ENCODE assay signal across 8 cellular contexts in the genomic region with DNA sequence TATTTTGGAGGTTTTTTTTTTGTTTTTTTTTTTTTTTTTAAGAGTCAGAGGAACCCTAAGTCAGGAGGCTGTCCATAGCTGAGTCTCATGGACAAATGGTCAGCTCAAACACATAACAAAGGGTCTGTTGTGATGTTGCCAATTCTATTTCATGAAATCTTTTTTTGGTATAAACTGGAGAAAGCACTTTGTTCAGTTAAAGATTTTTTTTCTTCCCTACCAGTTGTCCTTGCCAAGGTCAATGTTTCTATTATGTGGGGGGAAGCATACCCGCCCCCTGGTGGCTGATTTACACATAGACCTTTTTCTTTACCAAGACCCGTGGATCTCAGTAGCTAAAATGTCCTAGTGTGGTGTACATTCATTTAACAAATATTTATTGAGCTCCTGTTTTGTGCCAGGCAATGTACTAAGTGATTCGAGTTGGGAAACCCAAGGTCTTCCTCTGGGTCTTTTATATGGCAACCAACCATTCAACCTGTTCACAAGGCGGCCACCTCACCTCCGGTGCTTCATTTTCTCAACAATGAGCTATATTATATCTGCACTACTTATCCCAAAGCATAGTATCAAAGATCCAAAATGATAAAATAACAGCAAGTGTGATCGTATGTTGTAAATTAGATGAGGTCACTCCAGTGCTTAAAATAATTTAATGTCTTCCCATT.
DNase-seq lines count a peak whose midpoint lies in the region; TF ChIP-seq lines count a peak whose summit lies in the region.

No MANE protein-coding gene starts in this region.

- intact Hi-C loops in activated CD4-positive, alpha-beta T cell treated with anti-CD3 and anti-CD28 coated beads, Interleukin-2, amount 10 ng/mL, durations not matched to agents 24 days and 14 days (cut with micrococcal nuclease): loop anchor here (1.0 to 5.0 kb wide), 4 partner anchors 402 to 760 kb away; no protein-coding TSS in a partner anchor
- intact Hi-C loops in adrenal gland (cut with DNase I): no loop called here

- no peaks in the 10 kb centered on the region for H3K79me2 ChIP-seq in GM23248 (ENCODE audit: insufficient read depth)

- H3K27ac ChIP-seq in GM23248 (no peak overlapping the region), adrenal gland (no peak overlapping the region)

- no peak overlapping the region for H3K9ac ChIP-seq in GM23248

- H3K4me1 ChIP-seq in GM23248 (ENCODE audit: insufficient read depth): no peaks in the 10 kb centered on the region
- no peaks in the 10 kb centered on the region for H3K4me1 ChIP-seq in adrenal gland (replicated peaks in 1 of 2)

- TF ChIP-seq CTCF in adrenal gland (IDR thresholded peaks at IDR 0.05): peak; percentile 42 to 59 (median 52)

- no peaks in the 10 kb centered on the region for H3F3A ChIP-seq in GM23248 (ENCODE audit: insufficient read depth)

- no peak for TF ChIP-seq POLR2A in adrenal gland (IDR thresholded peaks at IDR 0.05)

- peaks cover 22% of the 10 kb centered on the region for H3K27me3 Mint-ChIP-seq in activated CD4-positive, alpha-beta T cell treated with anti-CD3 and anti-CD28 coated beads, Interleukin-2, amount 10 ng/mL, durations not matched to agents 24 days and 14 days

- no peak overlapping the region for H3K4me3 ChIP-seq in GM23248
- H3K4me3 ChIP-seq in adrenal gland: no peak overlapping the region

- no peak overlapping the region for H3K4me2 ChIP-seq in GM23248 (ENCODE audit: unreplicated experiment)

- H4K20me1 ChIP-seq in GM23248 (ENCODE audit: insufficient read depth): no peaks in the 10 kb centered on the region

- no peaks in the 10 kb centered on the region for H3K4me1 Mint-ChIP-seq in activated CD4-positive, alpha-beta T cell treated with anti-CD3 and anti-CD28 coated beads, Interleukin-2, amount 10 ng/mL, durations not matched to agents 24 days and 14 days

- 0 out of 2 replicates have a peak, but pooled peaks cover 3% of the 10 kb centered on the region for H3K27me3 ChIP-seq in GM23248 (replicated peaks; ENCODE audit: insufficient read depth)
- H3K27me3 ChIP-seq in adrenal gland: no peaks in the 10 kb centered on the region

- 34 to 40% methylated on average over 6 of the region's 6 CpGs for WGBS in GM23248 (ENCODE audit: low coverage in 1 of 2, low lambda C conversion rate in 2 of 2, missing lambda C conversion rate in 2 of 2), 2 experiments
- WGBS in adrenal gland, 4 donors: 45 to 55% (median 46%) methylated on average over 6 of the region's 6 CpGs

- H3K9me3 ChIP-seq in GM23248 (ENCODE audit: low read depth): no peaks in the 10 kb centered on the region
- H3K9me3 ChIP-seq in adrenal gland (replicated peaks in 1 of 3): no peaks in the 10 kb centered on the region

- in situ Hi-C loops in GM23248 (cut with MboI): no loop called here

- H3K4me3 Mint-ChIP-seq in activated CD4-positive, alpha-beta T cell treated with anti-CD3 and anti-CD28 coated beads, Interleukin-2, amount 10 ng/mL, durations not matched to agents 24 days and 14 days: no peak overlapping the region

- DNase-seq in activated CD4-positive, alpha-beta T cell treated with anti-CD3 and anti-CD28 coated beads, Interleukin-2, amount 10 ng/mL, durations not matched to agents 24 days and 14 days: peak; percentile 78
- no peak for DNase-seq in activated CD4-positive, alpha-beta T cell treated with anti-CD3 and anti-CD28 coated beads for 4 hours
- DNase-seq in GM23248 (peak; percentile 67), NCI-H2196 treated with DMSO at 0.1 percent for 48 hours (lab: John Stamatoyannopoulos, UW; ENCODE audit: unreplicated experiment) (peak; percentile 6), adrenal gland (peak; percentile 15 to 65 (median 50)), iPS-NIHi7 (ENCODE audit: extremely low spot score) (peak; percentile 74), middle frontal gyrus (ENCODE audit: extremely low spot score, low spot score) (no peak)
- peak in 2 of 3 donors; percentile 8 to 9 for DNase-seq in stimulated activated CD4-positive, alpha-beta T cell treated with anti-CD3 and anti-CD28 coated beads, TNF-alpha, amount 100 ng/mL, for 48 hours (ENCODE audit: low read depth in 3 of 3)

- H3K9me3 Mint-ChIP-seq in activated CD4-positive, alpha-beta T cell treated with anti-CD3 and anti-CD28 coated beads, Interleukin-2, amount 10 ng/mL, durations not matched to agents 24 days and 14 days: no peaks in the 10 kb centered on the region

- H3K36me3 Mint-ChIP-seq in activated CD4-positive, alpha-beta T cell treated with anti-CD3 and anti-CD28 coated beads, Interleukin-2, amount 10 ng/mL, durations not matched to agents 24 days and 14 days (ENCODE audit: low read depth): no peaks in the 10 kb centered on the region

- no peak overlapping the region for H2AFZ ChIP-seq in GM23248

- no peaks in the 10 kb centered on the region for H3K9me2 ChIP-seq in GM23248 (ENCODE audit: insufficient read depth)

- H3K36me3 ChIP-seq in GM23248 (ENCODE audit: low read depth): no peaks in the 10 kb centered on the region
- no peaks in the 10 kb centered on the region for H3K36me3 ChIP-seq in adrenal gland (replicated peaks in 1 of 2)

- H3K27ac Mint-ChIP-seq in activated CD4-positive, alpha-beta T cell treated with anti-CD3 and anti-CD28 coated beads, Interleukin-2, amount 10 ng/mL, durations not matched to agents 24 days and 14 days: no peak overlapping the region

Comparison
In these comparisons a context has a peak if more than half of its experiments do, and no peak if none do; other contexts are left out.
1. DNase-seq: peak in activated CD4-positive, alpha-beta T cell treated with anti-CD3 and anti-CD28 coated beads, Interleukin-2, amount 10 ng/mL, durations not matched to agents 24 days and 14 days (single experiment), GM23248 (single experiment), NCI-H2196 treated with DMSO at 0.1 percent for 48 hours (single experiment), adrenal gland (7 of 7), iPS-NIHi7 (single experiment) and stimulated activated CD4-positive, alpha-beta T cell treated with anti-CD3 and anti-CD28 coated beads, TNF-alpha, amount 100 ng/mL, for 48 hours (2 of 3); none in activated CD4-positive, alpha-beta T cell treated with anti-CD3 and anti-CD28 coated beads for 4 hours (0 of 2) and middle frontal gyrus (single experiment).